In the genomic region with DNA sequence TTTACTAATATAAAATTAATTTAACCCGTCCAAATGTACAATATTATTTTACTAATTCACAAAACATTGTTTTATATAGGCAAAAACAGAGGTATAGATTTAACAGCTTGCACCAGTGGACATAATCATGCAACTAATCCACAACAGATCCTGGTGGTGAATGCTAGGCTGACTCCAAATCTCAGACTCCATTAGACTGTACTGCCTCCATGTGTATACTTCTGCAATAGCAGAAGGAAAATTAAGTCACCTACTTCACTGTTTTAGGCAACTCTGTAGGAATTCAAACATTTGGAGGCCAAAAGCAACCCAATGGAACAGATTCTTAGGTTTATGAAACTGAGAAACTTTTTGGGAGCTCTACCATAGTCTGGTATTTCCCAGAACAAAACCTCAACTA, we compare ENCODE assay signal across 8 cellular contexts. TPM values are rescaled to one million over a fixed set of nuclear protein-coding genes. Genes with fewer than 3 reads are reported as not detected.
A peak's percentile ranks its signal among the peaks of the same experiment; 100 is the strongest.
DNase-seq lines count a peak whose midpoint lies in the region; ATAC-seq and TF ChIP-seq lines count a peak whose summit lies in the region.

No MANE protein-coding gene starts in this region.

- peak; percentile 62 for DNase-seq in DMS 273 (lab: John Stamatoyannopoulos, UW; ENCODE audit: unreplicated experiment)
- DNase-seq in WTC11 (ENCODE audit: low spot score) = no peak
- peak; percentile 10 for DNase-seq in kidney glomerular epithelial cell (lab: John Stamatoyannopoulos, UW)
- DNase-seq in activated effector memory CD4-positive, alpha-beta T cell treated with Interleukin-2 at 50 U/mL for 16 hours = no peak
- no peak for DNase-seq in SHP77 (lab: John Stamatoyannopoulos, UW)
- DNase-seq in effector CD8-positive, alpha-beta T cell (lab: John Stamatoyannopoulos, UW) = no peak

- TF ChIP-seq RAD21 in Ishikawa (IDR thresholded peaks at IDR 0.05; ENCODE audit: low read depth) = peak; percentile 90

- no peak for TF ChIP-seq CTCF in WTC11 (IDR thresholded peaks at IDR 0.05)

- H3K4me1 Mint-ChIP-seq in WTC11 = no peaks in the 10 kb centered on the region

- CTCF ChIA-PET in WTC11 (lab: Charles Lee) = interaction anchor here (1.9 kb wide), 1 partner anchor 19 kb away, joined by 5 read pairs; no protein-coding TSS in a partner anchor

- no peaks in the 10 kb centered on the region for H3K9me3 Mint-ChIP-seq in WTC11

- POLR2A ChIA-PET in WTC11 (lab: Charles Lee) = no interaction called here

- H3K27ac Mint-ChIP-seq in WTC11 = no peak overlapping the region

- ATAC-seq in GM19043 (IDR thresholded peaks at IDR 0.05; ENCODE audit: low read depth, unreplicated experiment) = peak; percentile 68
- ATAC-seq in WTC11 = peak; percentile 85

- no peaks in the 10 kb centered on the region for H3K27me3 Mint-ChIP-seq in WTC11 (ENCODE audit: low read depth)

- no peak for TF ChIP-seq EP300 in Ishikawa (IDR thresholded peaks at IDR 0.05; ENCODE audit: borderline replicate concordance)

- H3K36me3 Mint-ChIP-seq in WTC11 = no peaks in the 10 kb centered on the region

- H3K4me3 Mint-ChIP-seq in WTC11 = no peak overlapping the region

TF ChIP-seq in Ishikawa, 13 proteins besides CTCF, POLR2A, EP300 and RAD21:
- TF ChIP-seq NFIC (IDR thresholded peaks at IDR 0.05) (no peak), USF1 (IDR thresholded peaks at IDR 0.05) (no peak), ZBTB7A (IDR thresholded peaks at IDR 0.05; ENCODE audit: low read depth) (no peak), REST (IDR thresholded peaks at IDR 0.05; ENCODE audit: low read depth) (no peak), CEBPB (IDR thresholded peaks at IDR 0.05) (no peak), TEAD4 (IDR thresholded peaks at IDR 0.05) (no peak), TCF12 (IDR thresholded peaks at IDR 0.05; ENCODE audit: low read depth) (no peak), FOXM1 (IDR thresholded peaks at IDR 0.05; ENCODE audit: borderline replicate concordance, low read depth) (no peak), YY1 (IDR thresholded peaks at IDR 0.05; ENCODE audit: low read depth) (no peak), CREB1 (IDR thresholded peaks at IDR 0.05; ENCODE audit: low read depth) (no peak), EGR1 (IDR thresholded peaks at IDR 0.05) (no peak), TAF1 (IDR thresholded peaks at IDR 0.05; ENCODE audit: low read depth) (no peak)
- TF ChIP-seq, protein P1, sequence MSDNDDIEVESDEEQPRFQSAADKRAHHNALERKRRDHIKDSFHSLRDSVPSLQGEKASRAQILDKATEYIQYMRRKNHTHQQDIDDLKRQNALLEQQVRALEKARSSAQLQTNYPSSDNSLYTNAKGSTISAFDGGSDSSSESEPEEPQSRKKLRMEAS (IDR thresholded peaks at IDR 0.05) = no peak
TF ChIP-seq in Ishikawa: peak in this region for 0.

TF ChIP-seq in WTC11, 78 proteins besides CTCF, POLR2A, EP300 and RAD21:
- TF ChIP-seq CBFB (CRISPR knock-in tag; IDR thresholded peaks at IDR 0.05; ENCODE audit: low read depth) = no peak
- no peak for TF ChIP-seq MXD4 (CRISPR knock-in tag; IDR thresholded peaks at IDR 0.05; ENCODE audit: borderline replicate concordance)
- TF ChIP-seq ELF4 (CRISPR knock-in tag; IDR thresholded peaks at IDR 0.05; ENCODE audit: low read depth) = no peak
- TF ChIP-seq NR2C2 (CRISPR knock-in tag; IDR thresholded peaks at IDR 0.05) = no peak
- TF ChIP-seq CREM (CRISPR knock-in tag; IDR thresholded peaks at IDR 0.05) = no peak
- no peak for TF ChIP-seq FOXJ3 (CRISPR knock-in tag; IDR thresholded peaks at IDR 0.05; ENCODE audit: borderline replicate concordance)
- TF ChIP-seq, protein P2, sequence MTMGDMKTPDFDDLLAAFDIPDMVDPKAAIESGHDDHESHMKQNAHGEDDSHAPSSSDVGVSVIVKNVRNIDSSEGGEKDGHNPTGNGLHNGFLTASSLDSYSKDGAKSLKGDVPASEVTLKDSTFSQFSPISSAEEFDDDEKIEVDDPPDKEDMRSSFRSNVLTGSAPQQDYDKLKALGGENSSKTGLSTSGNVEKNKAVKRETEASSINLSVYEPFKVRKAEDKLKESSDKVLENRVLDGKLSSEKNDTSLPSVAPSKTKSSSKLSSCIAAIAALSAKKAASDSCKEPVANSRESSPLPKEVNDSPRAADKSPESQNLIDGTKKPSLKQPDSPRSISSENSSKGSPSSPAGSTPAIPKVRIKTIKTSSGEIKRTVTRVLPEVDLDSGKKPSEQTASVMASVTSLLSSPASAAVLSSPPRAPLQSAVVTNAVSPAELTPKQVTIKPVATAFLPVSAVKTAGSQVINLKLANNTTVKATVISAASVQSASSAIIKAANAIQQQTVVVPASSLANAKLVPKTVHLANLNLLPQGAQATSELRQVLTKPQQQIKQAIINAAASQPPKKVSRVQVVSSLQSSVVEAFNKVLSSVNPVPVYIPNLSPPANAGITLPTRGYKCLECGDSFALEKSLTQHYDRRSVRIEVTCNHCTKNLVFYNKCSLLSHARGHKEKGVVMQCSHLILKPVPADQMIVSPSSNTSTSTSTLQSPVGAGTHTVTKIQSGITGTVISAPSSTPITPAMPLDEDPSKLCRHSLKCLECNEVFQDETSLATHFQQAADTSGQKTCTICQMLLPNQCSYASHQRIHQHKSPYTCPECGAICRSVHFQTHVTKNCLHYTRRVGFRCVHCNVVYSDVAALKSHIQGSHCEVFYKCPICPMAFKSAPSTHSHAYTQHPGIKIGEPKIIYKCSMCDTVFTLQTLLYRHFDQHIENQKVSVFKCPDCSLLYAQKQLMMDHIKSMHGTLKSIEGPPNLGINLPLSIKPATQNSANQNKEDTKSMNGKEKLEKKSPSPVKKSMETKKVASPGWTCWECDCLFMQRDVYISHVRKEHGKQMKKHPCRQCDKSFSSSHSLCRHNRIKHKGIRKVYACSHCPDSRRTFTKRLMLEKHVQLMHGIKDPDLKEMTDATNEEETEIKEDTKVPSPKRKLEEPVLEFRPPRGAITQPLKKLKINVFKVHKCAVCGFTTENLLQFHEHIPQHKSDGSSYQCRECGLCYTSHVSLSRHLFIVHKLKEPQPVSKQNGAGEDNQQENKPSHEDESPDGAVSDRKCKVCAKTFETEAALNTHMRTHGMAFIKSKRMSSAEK (CRISPR knock-in tag; IDR thresholded peaks at IDR 0.05; ENCODE audit: borderline replicate concordance) = no peak
- TF ChIP-seq TP53 (CRISPR knock-in tag; IDR thresholded peaks at IDR 0.05) = no peak
- no peak for TF ChIP-seq GRHL2 (CRISPR knock-in tag; IDR thresholded peaks at IDR 0.05; ENCODE audit: insufficient replicate concordance, severe bottlenecking)
- no peak for TF ChIP-seq ZNF423 (CRISPR knock-in tag; IDR thresholded peaks at IDR 0.05)
- no peak for TF ChIP-seq ZNF219 (CRISPR knock-in tag; IDR thresholded peaks at IDR 0.05; ENCODE audit: borderline replicate concordance)
- no peak for TF ChIP-seq SP1 (CRISPR knock-in tag; conservative IDR thresholded peaks at IDR 0.05)
- TF ChIP-seq ATF2 (CRISPR knock-in tag; IDR thresholded peaks at IDR 0.05; ENCODE audit: borderline replicate concordance, low read depth) = no peak
- TF ChIP-seq ZNF232 (CRISPR knock-in tag; IDR thresholded peaks at IDR 0.05) = no peak
- no peak for TF ChIP-seq ETV6 (CRISPR knock-in tag; IDR thresholded peaks at IDR 0.05)
- TF ChIP-seq, protein P3, sequence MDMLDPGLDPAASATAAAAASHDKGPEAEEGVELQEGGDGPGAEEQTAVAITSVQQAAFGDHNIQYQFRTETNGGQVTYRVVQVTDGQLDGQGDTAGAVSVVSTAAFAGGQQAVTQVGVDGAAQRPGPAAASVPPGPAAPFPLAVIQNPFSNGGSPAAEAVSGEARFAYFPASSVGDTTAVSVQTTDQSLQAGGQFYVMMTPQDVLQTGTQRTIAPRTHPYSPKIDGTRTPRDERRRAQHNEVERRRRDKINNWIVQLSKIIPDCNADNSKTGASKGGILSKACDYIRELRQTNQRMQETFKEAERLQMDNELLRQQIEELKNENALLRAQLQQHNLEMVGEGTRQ (CRISPR knock-in tag; IDR thresholded peaks at IDR 0.05) = no peak
- TF ChIP-seq E2F5 (CRISPR knock-in tag; IDR thresholded peaks at IDR 0.05) = no peak
- no peak for TF ChIP-seq ZNF138 (CRISPR knock-in tag; conservative IDR thresholded peaks at IDR 0.05)

RNA-seq across cellular contexts. Expression of gene RAB39A, which starts 30.0 kb away (rescaled TPM):
- 9.5 to 12.1 TPM (median 10.6 TPM) in 3 replicates for total RNA-seq in WTC11 (2021)

RNA-seq across cellular contexts. Expression of gene SLC35F2, which starts 39.7 kb away (rescaled TPM):
- 22.0 to 27.1 TPM (median 22.8 TPM) in 3 replicates for total RNA-seq in WTC11 (2021)

Comparison
In these comparisons a context has a peak if more than half of its experiments do, and no peak if none do; other contexts are left out.
1. DNase-seq: peak in DMS 273 (single experiment) and kidney glomerular epithelial cell (single experiment); none in WTC11 (single experiment), activated effector memory CD4-positive, alpha-beta T cell treated with Interleukin-2 at 50 U/mL for 16 hours (single experiment), SHP77 (0 of 2) and effector CD8-positive, alpha-beta T cell (single experiment).